Comparison of ENCODE assay signal across 9 cellular contexts in genomic region chr9:127185931-127186781, GRCh38.
A peak's percentile ranks its signal among the peaks of the same experiment; 100 is the strongest.
DNase-seq lines count a peak whose midpoint lies in the region; ATAC-seq and TF ChIP-seq lines count a peak whose summit lies in the region.
"Had no signal": no experiment of that assay in that cellular context is flagged by ENCODE, and none has a peak within 500 bp of the region (broad histone marks: within the 10 kb centered on the region; RNA-seq: fewer than 3 reads in every experiment).

No MANE protein-coding gene starts in this region.

- no peak for TF ChIP-seq CTCF in Peyer's patch (IDR thresholded peaks at IDR 0.05)
- no peak for TF ChIP-seq CTCF in esophagus squamous epithelium (IDR thresholded peaks at IDR 0.05)

- H3K27me3 Mint-ChIP-seq in stimulated activated memory B cell treated with anti-CD40 and anti-IgM and Interleukin-4, amounts not matched to agents 10 μg/mL and 1 μg/mL and 100 μg/mL, for 72 hours, result no peaks in the 10 kb centered on the region

- 40 to 53% methylated on average over 4 to 7 of the region's 11 CpGs for WGBS in esophagus squamous epithelium, 2 donors

- H3K27ac ChIP-seq in Peyer's patch (peak overlapping the region; percentile 58 to 89 (median 78)), esophagus squamous epithelium (peak overlapping the region; percentile 66 to 93 (median 88))

- H3K4me3 Mint-ChIP-seq in stimulated activated memory B cell treated with anti-CD40 and anti-IgM and Interleukin-4, amounts not matched to agents 10 μg/mL and 1 μg/mL and 100 μg/mL, for 72 hours, result no peak overlapping the region

- no peaks in the 10 kb centered on the region for H3K4me1 Mint-ChIP-seq in stimulated activated memory B cell treated with anti-CD40 and anti-IgM and Interleukin-4, amounts not matched to agents 10 μg/mL and 1 μg/mL and 100 μg/mL, for 72 hours

- H3K9me3 ChIP-seq in Peyer's patch, result no peaks in the 10 kb centered on the region
- no peaks in the 10 kb centered on the region for H3K9me3 ChIP-seq in esophagus squamous epithelium

- H3K4me3 ChIP-seq in Peyer's patch (no peak overlapping the region), esophagus squamous epithelium (no peak overlapping the region)

- H3K4me1 ChIP-seq in Peyer's patch, result peaks cover 0 to 30% (median 2%) of the 10 kb centered on the region in 4 donors
- peaks cover 14 to 71% (median 38%) of the 10 kb centered on the region in 3 donors for H3K4me1 ChIP-seq in esophagus squamous epithelium

- no peak overlapping the region for H3K27ac Mint-ChIP-seq in stimulated activated memory B cell treated with anti-CD40 and anti-IgM and Interleukin-4, amounts not matched to agents 10 μg/mL and 1 μg/mL and 100 μg/mL, for 72 hours

- DNase-seq in Peyer's patch (peak; percentile 22 to 77 (median 58)), esophagus squamous epithelium (lab: John Stamatoyannopoulos, UW) (no peak), midbrain (lab: John Stamatoyannopoulos, UW) (peak; percentile 92), superior temporal gyrus (ENCODE audit: extremely low spot score) (peak; percentile 83), NCI-H446 treated with DMSO at 0.1 percent for 48 hours (lab: John Stamatoyannopoulos, UW) (no peak)
- no peak for DNase-seq in stimulated activated naive CD8-positive, alpha-beta T cell treated with anti-CD3 and anti-CD28 coated beads, Interleukin-15, Interleukin-2, amounts not matched to agents 100 U/mL and 50 U/mL, for 24 hours
- DNase-seq: NCI-H1694 had no signal

- TF ChIP-seq POLR2A in Peyer's patch (IDR thresholded peaks at IDR 0.05) (no peak), esophagus squamous epithelium (IDR thresholded peaks at IDR 0.05) (no peak)

- H3K27me3 ChIP-seq in Peyer's patch, result no peaks in the 10 kb centered on the region
- H3K27me3 ChIP-seq in esophagus squamous epithelium, result no peaks in the 10 kb centered on the region

- ATAC-seq in stimulated activated memory B cell treated with anti-CD40 and anti-IgM and Interleukin-4, amounts not matched to agents 10 μg/mL and 1 μg/mL and 100 μg/mL, for 72 hours, result no peak
- no peak for ATAC-seq in HG02610 (IDR thresholded peaks at IDR 0.05; ENCODE audit: unreplicated experiment)
- no peak for ATAC-seq in stimulated activated naive CD8-positive, alpha-beta T cell treated with anti-CD3 and anti-CD28 coated beads, Interleukin-15, Interleukin-2, amounts not matched to agents 100 U/mL and 50 U/mL, for 24 hours

- peaks cover 26% of the 10 kb centered on the region for H3K36me3 Mint-ChIP-seq in stimulated activated memory B cell treated with anti-CD40 and anti-IgM and Interleukin-4, amounts not matched to agents 10 μg/mL and 1 μg/mL and 100 μg/mL, for 72 hours

- H3K36me3 ChIP-seq in Peyer's patch (no peaks in the 10 kb centered on the region), esophagus squamous epithelium (no peaks in the 10 kb centered on the region)

- intact Hi-C loops in esophagus squamous epithelium (cut with DNase I), result no loop called here

- no peaks in the 10 kb centered on the region for H3K9me3 Mint-ChIP-seq in stimulated activated memory B cell treated with anti-CD40 and anti-IgM and Interleukin-4, amounts not matched to agents 10 μg/mL and 1 μg/mL and 100 μg/mL, for 72 hours

Comparison
In these comparisons a context has a peak if more than half of its experiments do, and no peak if none do; other contexts are left out.
1. DNase-seq: peak in Peyer's patch (3 of 3), midbrain (single experiment) and superior temporal gyrus (single experiment); none in esophagus squamous epithelium (single experiment), NCI-H446 treated with DMSO at 0.1 percent for 48 hours (single experiment) and stimulated activated naive CD8-positive, alpha-beta T cell treated with anti-CD3 and anti-CD28 coated beads, Interleukin-15, Interleukin-2, amounts not matched to agents 100 U/mL and 50 U/mL, for 24 hours (single experiment).